8 cellular contexts compared by ENCODE assay signal in genomic region chr12:77152623-77153193, GRCh38.
DNase-seq lines count a peak whose midpoint lies in the region; ATAC-seq, FAIRE-seq and TF ChIP-seq lines count a peak whose summit lies in the region.

No MANE protein-coding gene starts in this region.

- no peaks in the 10 kb centered on the region for H3K36me3 Mint-ChIP-seq in T-helper 17 cell (ENCODE audit: low read depth)

- H3K4me1 ChIP-seq in ascending aorta = no peaks in the 10 kb centered on the region

- no peaks in the 10 kb centered on the region for H3K4me1 Mint-ChIP-seq in T-helper 17 cell

- no peak for TF ChIP-seq POLR2A in H54 (IDR thresholded peaks at IDR 0.05; ENCODE audit: low read depth, low read length)

- H3K36me3 ChIP-seq in ascending aorta (no peaks in the 10 kb centered on the region), MG63 (no peaks in the 10 kb centered on the region)

- H3K9me3 ChIP-seq in ascending aorta (no peaks in the 10 kb centered on the region), MG63 (no peaks in the 10 kb centered on the region), T-helper 17 cell (ENCODE audit: control insufficient read depth, low read length, poor library complexity, severe bottlenecking) (no peaks in the 10 kb centered on the region)

- no peaks in the 10 kb centered on the region for H3K27me3 Mint-ChIP-seq in T-helper 17 cell

- H3K4me3 Mint-ChIP-seq in T-helper 17 cell = no peak overlapping the region

- CTCF ChIA-PET in AG04449 (lab: Yijun Ruan, JAX) = interaction anchor here (0.6 to 5.6 kb wide), 33 partner anchors 10 to 776 kb away, joined by 3 to 93 read pairs (median 4); no protein-coding TSS in a partner anchor

- peak; percentile 45 for FAIRE-seq in H54 (lab: Jason Lieb, UNC)

- intact Hi-C loops in ascending aorta (cut with DNase I) = loop anchor here (10.0 kb wide), 1 partner anchor 532 kb away; no protein-coding TSS in a partner anchor
- intact Hi-C loops in left colon (cut with DNase I, micrococcal nuclease) = loop anchor here in 1 of 2 donors (10.0 kb wide), 1 partner anchor 172 kb away; no protein-coding TSS in a partner anchor

- ATAC-seq in left colon (peak; percentile 45), HG02571 (IDR thresholded peaks at IDR 0.05; ENCODE audit: unreplicated experiment) (no peak), HG03342 (IDR thresholded peaks at IDR 0.05; ENCODE audit: unreplicated experiment) (no peak), T-helper 17 cell (no peak)

- H3K27me3 ChIP-seq in ascending aorta (no peaks in the 10 kb centered on the region), MG63 (no peaks in the 10 kb centered on the region)

- H3K27ac Mint-ChIP-seq in T-helper 17 cell = no peak overlapping the region

- POLR2A ChIA-PET in AG04449 (lab: Yijun Ruan, JAX) = interaction anchor here (0.6 kb wide), 1 partner anchor 248 kb away, joined by 4 read pairs; no protein-coding TSS in a partner anchor

- no peak overlapping the region for H3K4me3 ChIP-seq in AG04449 (ENCODE audit: low read depth, low read length)
- H3K4me3 ChIP-seq in ascending aorta = no peak overlapping the region
- H3K4me3 ChIP-seq in MG63 = no peak overlapping the region

- DNase-seq in AG04449 (ENCODE audit: low read depth, low spot score) (no peak), H54 (ENCODE audit: insufficient read length, low spot score) (no peak), ascending aorta (ENCODE audit: low spot score in 2 of 2) (no peak), left colon (no peak), MG63 (no peak), T-helper 17 cell (no peak)

- TF ChIP-seq CTCF in AG04449 (IDR thresholded peaks at IDR 0.05; ENCODE audit: insufficient read depth, low read length, missing control alignments) (peak; percentile 55), ascending aorta (IDR thresholded peaks at IDR 0.05) (peak in 2 of 3 experiments; percentile 24 to 32)

- no peak overlapping the region for H3K27ac ChIP-seq in ascending aorta
